In genomic region chr1:54200519-54200997, GRCh38 we compare ENCODE assay signal across 7 cellular contexts. TPM values are rescaled to one million over a fixed set of nuclear protein-coding genes. Genes with fewer than 3 reads are reported as not detected.
A peak's percentile ranks its signal among the peaks of the same experiment; 100 is the strongest.
DNase-seq lines count a peak whose midpoint lies in the region; ATAC-seq and TF ChIP-seq lines count a peak whose summit lies in the region.

No MANE protein-coding gene starts in this region.

- peaks cover 0 to 24% (median 8%) of the 10 kb centered on the region in 4 donors for H3K4me1 ChIP-seq in right lobe of liver

- peaks cover 4% of the 10 kb centered on the region for H3K36me3 Mint-ChIP-seq in type B pancreatic cell

- WGBS in right lobe of liver (ENCODE audit: insufficient coverage, low coverage, low lambda C conversion rate, missing lambda C conversion rate): 0% methylated on average over 6 of the region's 15 CpGs

- H3K36me3 ChIP-seq in right lobe of liver: peaks cover 0 to 11% (median 5%) of the 10 kb centered on the region in 4 donors

- peak overlapping the region; percentile 67 to 85 (median 83) for H3K27ac ChIP-seq in right lobe of liver

- in situ Hi-C loops in astrocyte of the spinal cord (cut with HindIII; ENCODE audit: low sequenced_read_pairs): no loop called here

- TF ChIP-seq POLR2A in right lobe of liver (IDR thresholded peaks at IDR 0.05): no peak

- H3K27me3 Mint-ChIP-seq in type B pancreatic cell: no peaks in the 10 kb centered on the region

- no peaks in the 10 kb centered on the region for H3K9me3 Mint-ChIP-seq in type B pancreatic cell

- intact Hi-C loops in right lobe of liver (cut with DNase I): no loop called here

- TF ChIP-seq CTCF in astrocyte of the spinal cord (IDR thresholded peaks at IDR 0.05; ENCODE audit: low read depth, low read length) (no peak), right lobe of liver (IDR thresholded peaks at IDR 0.05) (no peak), type B pancreatic cell (conservative IDR thresholded peaks at IDR 0.05) (no peak)

- DNase-seq in astrocyte of the spinal cord (ENCODE audit: low read depth, low spot score): no peak
- DNase-seq in right lobe of liver: no peak
- no peak for DNase-seq in type B pancreatic cell (ENCODE audit: extremely low spot score, unreplicated experiment)
- DNase-seq in cortex of kidney (lab: John Stamatoyannopoulos, UW): no peak
- DNase-seq in GM03348 (ENCODE audit: low spot score): no peak

- ATAC-seq in GM19351 (IDR thresholded peaks at IDR 0.05; ENCODE audit: unreplicated experiment) (peak; percentile 5), HG03342 (IDR thresholded peaks at IDR 0.05; ENCODE audit: unreplicated experiment) (peak; percentile 20), right lobe of liver (peak in 1 of 4 donors; percentile 3)

- peak overlapping the region; percentile 97 for H3K4me3 Mint-ChIP-seq in type B pancreatic cell

- H3K9me3 ChIP-seq in right lobe of liver: no peaks in the 10 kb centered on the region

- H3K4me1 Mint-ChIP-seq in type B pancreatic cell (ENCODE audit: unreplicated experiment): peaks cover 24% of the 10 kb centered on the region

- peak overlapping the region; percentile 93 for H3K4me3 ChIP-seq in astrocyte of the spinal cord (ENCODE audit: low read depth, low read length)
- peak overlapping the region; percentile 86 to 99 (median 97) for H3K4me3 ChIP-seq in right lobe of liver

- H3K27me3 ChIP-seq in right lobe of liver: no peaks in the 10 kb centered on the region

- peak overlapping the region; percentile 87 for H3K27ac Mint-ChIP-seq in type B pancreatic cell

RNA-seq across cellular contexts. Expression of gene MRPL37, which starts 0.6 kb away (rescaled TPM):
- total RNA-seq in right lobe of liver (100 to 1,000 TPM in 1 of 6 experiments, 10 to 100 TPM in 5; 56.2 to 108 (median 73.4) TPM), type B pancreatic cell (ENCODE audit: low replicate concordance) (77.9 and 78.4 TPM in 2 replicates)

RNA-seq across cellular contexts. Expression of gene CYB5RL, which starts 0.7 kb away (rescaled TPM):
- total RNA-seq in right lobe of liver (1 to 10 TPM; 2.5 to 4.6 (median 3.0) TPM), type B pancreatic cell (ENCODE audit: low replicate concordance) (10.3 and 10.9 TPM in 2 replicates)

RNA-seq across cellular contexts. Expression of gene CDCP2, which starts 47.8 kb away (rescaled TPM):
- total RNA-seq in right lobe of liver (not detected), type B pancreatic cell (ENCODE audit: low replicate concordance) (not detected in 2 replicates)
